Comparison of ENCODE assay signal across 20 cellular contexts in the genomic region with DNA sequence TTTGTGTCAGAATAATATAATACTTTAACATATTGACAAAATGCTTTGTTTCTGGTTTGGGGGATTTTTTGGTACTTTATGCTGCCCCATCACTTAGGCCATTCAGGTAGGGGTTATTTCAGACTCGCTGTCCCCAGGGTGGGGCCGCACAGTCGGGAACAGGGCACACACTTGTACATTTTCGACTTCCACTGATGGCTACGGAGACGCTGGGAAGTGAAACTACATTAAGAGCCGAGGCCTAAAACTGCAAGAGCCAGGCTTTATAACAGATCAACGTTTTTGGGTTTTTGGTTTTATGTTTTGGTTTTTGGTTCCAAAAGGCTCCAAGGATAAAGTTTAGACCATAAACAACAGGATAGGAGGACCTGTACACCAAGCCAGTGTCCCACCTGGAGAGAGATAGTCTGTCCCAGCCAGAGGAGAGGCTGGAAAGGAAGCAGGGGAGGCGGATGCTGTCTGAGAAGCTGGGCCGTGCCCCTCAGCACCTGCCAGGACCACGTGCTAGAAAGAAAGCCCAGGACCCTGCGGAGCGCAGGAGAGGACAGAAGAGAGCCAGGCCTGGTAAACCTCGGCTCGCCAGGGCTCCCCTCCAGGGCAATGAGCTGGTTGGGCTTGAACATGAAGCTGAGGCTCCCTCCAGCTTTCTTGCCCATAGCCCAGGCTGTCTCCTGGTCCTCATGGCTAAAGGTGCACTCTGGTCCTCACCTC.
DNase-seq lines count a peak whose midpoint lies in the region; ATAC-seq and TF ChIP-seq lines count a peak whose summit lies in the region.
"Had no signal": no experiment of that assay in that cellular context is flagged by ENCODE, and none has a peak within 500 bp of the region (broad histone marks: within the 10 kb centered on the region; RNA-seq: fewer than 3 reads in every experiment).

No MANE protein-coding gene starts in this region.

- no peak for TF ChIP-seq CTCF in ovary (IDR thresholded peaks at IDR 0.05)
- no peak for TF ChIP-seq CTCF in activated CD8-positive, alpha-beta T cell treated with anti-CD3 and anti-CD28 coated beads for 36 hours (IDR thresholded peaks at IDR 0.05)

- CTCF ChIA-PET in activated CD8-positive, alpha-beta T cell treated with anti-CD3 and anti-CD28 coated beads for 36 hours (lab: Charles Lee), result interaction anchor here (1.3 kb wide), 1 partner anchor 13 kb away, joined by 3 read pairs; no protein-coding TSS in a partner anchor

- peak overlapping the region; percentile 79 for H3K27ac Mint-ChIP-seq in dendritic cell treated with granulocyte-macrophage colony-stimulating factor and Interleukin-4, amounts not matched to agents 40 ng/mL and 50 ng/mL, for 4 days
- H3K27ac Mint-ChIP-seq in activated CD8-positive, alpha-beta T cell treated with anti-CD3 and anti-CD28 coated beads for 36 hours, result no peak overlapping the region
- H3K27ac Mint-ChIP-seq: activated CD4-positive, alpha-beta T cell treated with anti-CD3 and anti-CD28 coated beads, Interleukin-2, amount 10 ng/mL, durations not matched to agents 24 days and 14 days had no signal

- WGBS in ovary, 3 donors, result 29 to 65% (median 47%) methylated on average over 15 of the region's 15 CpGs

- no peaks in the 10 kb centered on the region for H3K27me3 ChIP-seq in ovary
- H3K27me3 ChIP-seq: left lung, thyroid gland had no signal

- H3K9me3 ChIP-seq in ovary, result no peaks in the 10 kb centered on the region
- H3K9me3 ChIP-seq: left lung, mucosa of descending colon, thyroid gland had no signal

- H3K9me3 Mint-ChIP-seq in dendritic cell treated with granulocyte-macrophage colony-stimulating factor and Interleukin-4, amounts not matched to agents 40 ng/mL and 50 ng/mL, for 4 days, result no peaks in the 10 kb centered on the region
- no peaks in the 10 kb centered on the region for H3K9me3 Mint-ChIP-seq in activated CD8-positive, alpha-beta T cell treated with anti-CD3 and anti-CD28 coated beads for 36 hours

- no peak for ATAC-seq in activated CD8-positive, alpha-beta T cell treated with anti-CD3 and anti-CD28 coated beads for 36 hours
- ATAC-seq in sciatic nerve, result no peak
- ATAC-seq: left lung, mucosa of descending colon had no signal

- POLR2A ChIA-PET in activated CD8-positive, alpha-beta T cell treated with anti-CD3 and anti-CD28 coated beads for 36 hours (lab: Charles Lee), result interaction anchor here (1.5 to 1.7 kb wide), 2 partner anchors 13 to 14 kb away, joined by 4 to 5 read pairs; no protein-coding TSS in a partner anchor

- peak overlapping the region; percentile 21 to 62 for H3K27ac ChIP-seq in ovary
- H3K27ac ChIP-seq: left lung had no signal

- no peaks in the 10 kb centered on the region for H3K36me3 Mint-ChIP-seq in dendritic cell treated with granulocyte-macrophage colony-stimulating factor and Interleukin-4, amounts not matched to agents 40 ng/mL and 50 ng/mL, for 4 days (ENCODE audit: low read depth)
- no peaks in the 10 kb centered on the region for H3K36me3 Mint-ChIP-seq in activated CD8-positive, alpha-beta T cell treated with anti-CD3 and anti-CD28 coated beads for 36 hours (ENCODE audit: low read depth)

- intact Hi-C loops in dendritic cell treated with granulocyte-macrophage colony-stimulating factor and Interleukin-4, amounts not matched to agents 40 ng/mL and 50 ng/mL, for 4 days (cut with micrococcal nuclease), result no loop called here
- intact Hi-C loops in ovary (cut with DNase I), result loop anchor here in 1 of 4 donors (10.0 kb wide), 1 partner anchor 105 kb away; no protein-coding TSS in a partner anchor
- intact Hi-C loops in activated CD8-positive, alpha-beta T cell treated with anti-CD3 and anti-CD28 coated beads for 36 hours (cut with micrococcal nuclease), result no loop called here
- intact Hi-C loops in sciatic nerve (cut with DNase I), result no loop called here

- H3K36me3 ChIP-seq in ovary, result no peaks in the 10 kb centered on the region
- H3K36me3 ChIP-seq: left lung, thyroid gland had no signal

- TF ChIP-seq EP300 in ovary (IDR thresholded peaks at IDR 0.05), result no peak

- TF ChIP-seq POLR2A in ovary (IDR thresholded peaks at IDR 0.05), result no peak

- peaks cover 16% of the 10 kb centered on the region for H3K27me3 Mint-ChIP-seq in dendritic cell treated with granulocyte-macrophage colony-stimulating factor and Interleukin-4, amounts not matched to agents 40 ng/mL and 50 ng/mL, for 4 days
- peaks cover 4% of the 10 kb centered on the region for H3K27me3 Mint-ChIP-seq in activated CD8-positive, alpha-beta T cell treated with anti-CD3 and anti-CD28 coated beads for 36 hours
- H3K27me3 Mint-ChIP-seq: activated CD4-positive, alpha-beta T cell treated with anti-CD3 and anti-CD28 coated beads, Interleukin-2, amount 10 ng/mL, durations not matched to agents 24 days and 14 days had no signal

- DNase-seq in ELF-1 (ENCODE audit: low read depth, low spot score) (peak; percentile 37), MV-4-11 (lab: John Stamatoyannopoulos, UW) (peak; percentile 62), ovary (peak in 1 of 5 donors; percentile 48), sciatic nerve (ENCODE audit: low spot score) (no peak), kidney glomerular epithelial cell (lab: John Stamatoyannopoulos, UW) (no peak)
- DNase-seq in activated CD8-positive, alpha-beta T cell treated with anti-CD3 and anti-CD28 coated beads for 36 hours, result no peak
- DNase-seq: activated CD4-positive, alpha-beta T cell treated with anti-CD3 and anti-CD28 coated beads, Interleukin-2, amount 10 ng/mL, durations not matched to agents 24 days and 14 days; activated effector memory CD4-positive, alpha-beta T cell treated with Interleukin-2 at 50 U/mL for 16 hours; amniotic stem cell; central memory CD4-positive, alpha-beta T cell; COR-L47; effector CD4-positive, alpha-beta T cell; Kasumi-1; mucosa of descending colon; NCI-H526 treated with DMSO at 0.1 percent for 48 hours; occipital lobe; stimulated activated naive CD4-positive, alpha-beta T cell treated with Interleukin-2 at 50 U/mL for 16 hours had no signal

- H3K4me1 ChIP-seq in ovary (ENCODE audit: insufficient read depth), result no peaks in the 10 kb centered on the region

- no peak overlapping the region for H3K4me3 ChIP-seq in ovary
- H3K4me3 ChIP-seq: left lung, mucosa of descending colon, thyroid gland had no signal

- H3K4me3 Mint-ChIP-seq in dendritic cell treated with granulocyte-macrophage colony-stimulating factor and Interleukin-4, amounts not matched to agents 40 ng/mL and 50 ng/mL, for 4 days, result peak overlapping the region; percentile 33
- H3K4me3 Mint-ChIP-seq in activated CD8-positive, alpha-beta T cell treated with anti-CD3 and anti-CD28 coated beads for 36 hours, result no peak overlapping the region
- H3K4me3 Mint-ChIP-seq: activated CD4-positive, alpha-beta T cell treated with anti-CD3 and anti-CD28 coated beads, Interleukin-2, amount 10 ng/mL, durations not matched to agents 24 days and 14 days had no signal

- peaks cover 58% of the 10 kb centered on the region for H3K4me1 Mint-ChIP-seq in dendritic cell treated with granulocyte-macrophage colony-stimulating factor and Interleukin-4, amounts not matched to agents 40 ng/mL and 50 ng/mL, for 4 days (ENCODE audit: low read depth)
- peaks cover 24% of the 10 kb centered on the region for H3K4me1 Mint-ChIP-seq in activated CD8-positive, alpha-beta T cell treated with anti-CD3 and anti-CD28 coated beads for 36 hours (ENCODE audit: low read depth)

Comparison
In these comparisons a context has a peak if more than half of its experiments do, and no peak if none do; other contexts are left out.
1. DNase-seq: peak in ELF-1 (single experiment) and MV-4-11 (single experiment); none in activated CD8-positive, alpha-beta T cell treated with anti-CD3 and anti-CD28 coated beads for 36 hours (single experiment), sciatic nerve (single experiment) and kidney glomerular epithelial cell (single experiment).